ENCODE assay signal across 8 cellular contexts in genomic region chr13:97030705-97031452, GRCh38. TPM values are rescaled to one million over a fixed set of nuclear protein-coding genes. Genes with fewer than 3 reads are reported as not detected.
A peak's percentile ranks its signal among the peaks of the same experiment; 100 is the strongest.
DNase-seq lines count a peak whose midpoint lies in the region; ATAC-seq, FAIRE-seq and TF ChIP-seq lines count a peak whose summit lies in the region.

No MANE protein-coding gene starts in this region.

- CTCF ChIA-PET in activated CD8-positive, alpha-beta memory T cell treated with anti-CD3 and anti-CD28 coated beads, Interleukin-2, amount 10 ng/mL, durations not matched to agents 7 days and 5 days (lab: Charles Lee): interaction anchor here (0.6 kb wide), 1 partner anchor 79 kb away, joined by 3 read pairs; no protein-coding TSS in a partner anchor

- H3K4me1 ChIP-seq in DOHH2 (ENCODE audit: control insufficient read depth, low read length) (no peaks in the 10 kb centered on the region), SJCRH30 (no peaks in the 10 kb centered on the region), hepatocyte (ENCODE audit: insufficient read depth) (no peaks in the 10 kb centered on the region), uterus (no peaks in the 10 kb centered on the region)

- no peak for TF ChIP-seq POLR2A in uterus (IDR thresholded peaks at IDR 0.05)

- no peak overlapping the region for H2AFZ ChIP-seq in hepatocyte

- no peaks in the 10 kb centered on the region for H3F3A ChIP-seq in DOHH2 (ENCODE audit: control insufficient read depth, insufficient read depth)

- no peaks in the 10 kb centered on the region for H3K9me2 ChIP-seq in DOHH2 (replicated peaks; ENCODE audit: control insufficient read depth, low read length)
- no peaks in the 10 kb centered on the region for H3K9me2 ChIP-seq in hepatocyte (replicated peaks; ENCODE audit: insufficient read depth)

- no peaks in the 10 kb centered on the region for H3K4me1 Mint-ChIP-seq in activated CD8-positive, alpha-beta memory T cell treated with anti-CD3 and anti-CD28 coated beads, Interleukin-2, amount 10 ng/mL, durations not matched to agents 7 days and 5 days

- no peak for ATAC-seq in activated CD8-positive, alpha-beta memory T cell treated with anti-CD3 and anti-CD28 coated beads, Interleukin-2, amount 10 ng/mL, durations not matched to agents 7 days and 5 days
- ATAC-seq in HG02981 (IDR thresholded peaks at IDR 0.05; ENCODE audit: unreplicated experiment): no peak

- H3K36me3 Mint-ChIP-seq in activated CD8-positive, alpha-beta memory T cell treated with anti-CD3 and anti-CD28 coated beads, Interleukin-2, amount 10 ng/mL, durations not matched to agents 7 days and 5 days: no peaks in the 10 kb centered on the region

- WGBS in hepatocyte (ENCODE audit: low lambda C conversion rate, missing lambda C conversion rate): 64% methylated on average over 2 of the region's 2 CpGs

- DNase-seq in HTR-8/SVneo (ENCODE audit: insufficient read length, low spot score) (peak; percentile 34), SJCRH30 (peak; percentile 16 to 56), hepatocyte (ENCODE audit: low spot score) (peak; percentile 55), uterus (no peak)
- no peak for DNase-seq in activated CD8-positive, alpha-beta memory T cell treated with anti-CD3 and anti-CD28 coated beads, Interleukin-2, amount 10 ng/mL, durations not matched to agents 7 days and 5 days
- DNase-seq in stimulated activated CD4-positive, alpha-beta T cell treated with anti-CD3 and anti-CD28 coated beads, Interleukin-15, amount 100 ng/mL, for 24 hours: no peak

- H3K9me3 ChIP-seq in DOHH2 (ENCODE audit: control insufficient read depth, insufficient read depth, low read length): no peaks in the 10 kb centered on the region
- no peaks in the 10 kb centered on the region for H3K9me3 ChIP-seq in SJCRH30 (replicated peaks)
- no peaks in the 10 kb centered on the region for H3K9me3 ChIP-seq in hepatocyte (ENCODE audit: low read depth)
- H3K9me3 ChIP-seq in uterus: no peaks in the 10 kb centered on the region

- no peak overlapping the region for H3K27ac Mint-ChIP-seq in activated CD8-positive, alpha-beta memory T cell treated with anti-CD3 and anti-CD28 coated beads, Interleukin-2, amount 10 ng/mL, durations not matched to agents 7 days and 5 days

- peaks cover 12% of the 10 kb centered on the region for H3K27me3 Mint-ChIP-seq in activated CD8-positive, alpha-beta memory T cell treated with anti-CD3 and anti-CD28 coated beads, Interleukin-2, amount 10 ng/mL, durations not matched to agents 7 days and 5 days

- H3K9me3 Mint-ChIP-seq in activated CD8-positive, alpha-beta memory T cell treated with anti-CD3 and anti-CD28 coated beads, Interleukin-2, amount 10 ng/mL, durations not matched to agents 7 days and 5 days (ENCODE audit: low read depth): no peaks in the 10 kb centered on the region

- H3K27ac ChIP-seq in DOHH2 (ENCODE audit: low read depth, low read length): no peak overlapping the region
- no peak overlapping the region for H3K27ac ChIP-seq in SJCRH30
- no peak overlapping the region for H3K27ac ChIP-seq in hepatocyte
- H3K27ac ChIP-seq in uterus: no peak overlapping the region

- no peak for FAIRE-seq in HTR-8/SVneo (lab: Jason Lieb, UNC)

- TF ChIP-seq CTCF in DOHH2 (IDR thresholded peaks at IDR 0.05; ENCODE audit: low read depth, low read length, poor library complexity, severe bottlenecking) (peak; percentile 18), hepatocyte (IDR thresholded peaks at IDR 0.05; ENCODE audit: poor library complexity) (peak; percentile 53), uterus (IDR thresholded peaks at IDR 0.05) (no peak)

- intact Hi-C loops in uterus (cut with DNase I; ENCODE audit: low total_unique reads): no loop called here

- H3K4me2 ChIP-seq in DOHH2 (ENCODE audit: low read length) (no peak overlapping the region), hepatocyte (no peak overlapping the region)

- no peak overlapping the region for H3K4me3 Mint-ChIP-seq in activated CD8-positive, alpha-beta memory T cell treated with anti-CD3 and anti-CD28 coated beads, Interleukin-2, amount 10 ng/mL, durations not matched to agents 7 days and 5 days

- H4K20me1 ChIP-seq in DOHH2 (ENCODE audit: control insufficient read depth, insufficient read depth, low read depth, low read length) (no peaks in the 10 kb centered on the region), hepatocyte (ENCODE audit: insufficient read depth, poor library complexity, severe bottlenecking) (no peaks in the 10 kb centered on the region)

- H3K4me3 ChIP-seq in DOHH2 (ENCODE audit: low read length) (no peak overlapping the region), SJCRH30 (no peak overlapping the region), hepatocyte (no peak overlapping the region), uterus (no peak overlapping the region)

- H3K36me3 ChIP-seq in DOHH2 (ENCODE audit: control insufficient read depth, low read length) (no peaks in the 10 kb centered on the region), SJCRH30 (no peaks in the 10 kb centered on the region), hepatocyte (replicated peaks; ENCODE audit: insufficient read depth, low read depth) (no peaks in the 10 kb centered on the region), uterus (no peaks in the 10 kb centered on the region)

- H3K79me2 ChIP-seq in DOHH2 (ENCODE audit: control insufficient read depth, low read length) (no peaks in the 10 kb centered on the region), hepatocyte (no peaks in the 10 kb centered on the region)

- no peaks in the 10 kb centered on the region for H3K27me3 ChIP-seq in DOHH2 (ENCODE audit: control insufficient read depth, low read length)
- H3K27me3 ChIP-seq in SJCRH30: no peaks in the 10 kb centered on the region
- H3K27me3 ChIP-seq in hepatocyte: no peaks in the 10 kb centered on the region
- H3K27me3 ChIP-seq in uterus: no peaks in the 10 kb centered on the region

RNA-seq across cellular contexts. Expression of gene OXGR1, which starts 36.6 kb away (rescaled TPM):
- total RNA-seq in SJCRH30 (2014; rRNA removed; shearing (Covaris generic)): not detected in 2 replicates
- 0.63 and 0.88 TPM in 2 replicates for total RNA-seq in hepatocyte
- polyA plus RNA-seq in hepatocyte: 0.60 TPM in 1 of 2 replicates, not detected in the other
- under 1 TPM in 2 of 4 donors, not detected in 2; 0.62 to 0.91 TPM for total RNA-seq in uterus
- not detected for total RNA-seq in activated CD8-positive, alpha-beta memory T cell treated with anti-CD3 and anti-CD28 coated beads, Interleukin-2, amount 10 ng/mL, durations not matched to agents 7 days and 5 days

Comparison
In these comparisons a context has a peak if more than half of its experiments do, and no peak if none do; other contexts are left out.
1. CTCF ChIP-seq: peak in DOHH2 (single experiment) and hepatocyte (single experiment); none in uterus (0 of 4).
2. DNase-seq: peak in HTR-8/SVneo (single experiment), SJCRH30 (2 of 2) and hepatocyte (single experiment); none in uterus (0 of 2), activated CD8-positive, alpha-beta memory T cell treated with anti-CD3 and anti-CD28 coated beads, Interleukin-2, amount 10 ng/mL, durations not matched to agents 7 days and 5 days (single experiment) and stimulated activated CD4-positive, alpha-beta T cell treated with anti-CD3 and anti-CD28 coated beads, Interleukin-15, amount 100 ng/mL, for 24 hours (single experiment).